ENCODE assay signal across 9 cellular contexts in the genomic region with DNA sequence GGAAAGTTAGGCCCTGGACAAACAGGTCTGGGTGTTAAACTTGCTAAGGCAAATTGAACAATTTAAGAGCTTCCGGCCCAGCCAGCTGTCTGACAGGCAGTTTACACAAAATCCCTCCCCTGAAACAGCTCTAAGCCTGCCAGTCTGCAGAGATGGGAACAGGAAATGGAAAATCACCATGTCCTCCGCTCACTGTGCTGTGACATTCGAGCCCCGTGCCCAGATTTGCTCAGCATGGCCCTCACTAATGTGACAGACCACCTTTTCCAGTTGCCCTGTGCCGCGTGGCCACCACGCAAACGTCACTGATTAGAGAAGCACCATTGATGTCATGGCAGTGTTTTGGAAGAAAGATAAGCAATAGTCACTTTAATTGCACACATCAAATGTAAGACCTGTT. TPM values are rescaled to one million over a fixed set of nuclear protein-coding genes. Genes with fewer than 3 reads are reported as not detected.
DNase-seq lines count a peak whose midpoint lies in the region; ATAC-seq and TF ChIP-seq lines count a peak whose summit lies in the region.
"Had no signal": no experiment of that assay in that cellular context is flagged by ENCODE, and none has a peak within 500 bp of the region (broad histone marks: within the 10 kb centered on the region; RNA-seq: fewer than 3 reads in every experiment).

No MANE protein-coding gene starts in this region.

- ATAC-seq in HG03342 (IDR thresholded peaks at IDR 0.05; ENCODE audit: unreplicated experiment) (peak; percentile 58), GM21717 (IDR thresholded peaks at IDR 0.05; ENCODE audit: unreplicated experiment) (no peak), GM18867 (IDR thresholded peaks at IDR 0.05; ENCODE audit: unreplicated experiment) (no peak)

- no peaks in the 10 kb centered on the region for H3K27me3 Mint-ChIP-seq in activated naive CD8-positive, alpha-beta T cell treated with anti-CD3 and anti-CD28 coated beads for 36 hours

- H3K36me3 ChIP-seq in mucosa of rectum (ENCODE audit: control insufficient read depth in 2 of 2, insufficient read depth in 2 of 2, low read length in 2 of 2) (peaks cover 0 to 5% of the 10 kb centered on the region in 2 donors), HAP-1 (replicated peaks) (no peaks in the 10 kb centered on the region)

- no peaks in the 10 kb centered on the region for H3K27me3 ChIP-seq in mucosa of rectum (ENCODE audit: control insufficient read depth in 2 of 2, insufficient read depth in 2 of 2, low read length in 2 of 2)
- no peaks in the 10 kb centered on the region for H3K27me3 ChIP-seq in HAP-1 (ENCODE audit: low read depth)

- H3K9ac ChIP-seq in mucosa of rectum (ENCODE audit: low read depth in 1 of 2, low read length in 2 of 2), result peak overlapping the region; percentile 28 to 64

- H3K4me1 ChIP-seq in mucosa of rectum (ENCODE audit: control insufficient read depth in 2 of 2, insufficient read depth in 2 of 2, low read length in 2 of 2) (peaks cover 41 to 50% of the 10 kb centered on the region in 2 donors), HAP-1 (no peaks in the 10 kb centered on the region)

- peaks cover 7% of the 10 kb centered on the region for H3K4me1 Mint-ChIP-seq in activated naive CD8-positive, alpha-beta T cell treated with anti-CD3 and anti-CD28 coated beads for 36 hours

- H3K9me3 Mint-ChIP-seq in activated naive CD8-positive, alpha-beta T cell treated with anti-CD3 and anti-CD28 coated beads for 36 hours, result no peaks in the 10 kb centered on the region

- H3K9me3 ChIP-seq in mucosa of rectum (ENCODE audit: control insufficient read depth in 2 of 2, low read length in 2 of 2), result no peaks in the 10 kb centered on the region
- no peaks in the 10 kb centered on the region for H3K9me3 ChIP-seq in HAP-1

- H3K27ac Mint-ChIP-seq in activated naive CD8-positive, alpha-beta T cell treated with anti-CD3 and anti-CD28 coated beads for 36 hours, result no peak overlapping the region

- H3K36me3 Mint-ChIP-seq in activated naive CD8-positive, alpha-beta T cell treated with anti-CD3 and anti-CD28 coated beads for 36 hours, result no peaks in the 10 kb centered on the region

- no peak for TF ChIP-seq CTCF in GM12864 (IDR thresholded peaks at IDR 0.05; ENCODE audit: low read depth, low read length, missing control alignments)

- H3K4me3 Mint-ChIP-seq in activated naive CD8-positive, alpha-beta T cell treated with anti-CD3 and anti-CD28 coated beads for 36 hours, result no peak overlapping the region

- peak; percentile 13 for DNase-seq in GM12864 (ENCODE audit: low read depth)
- peak; percentile 16 for DNase-seq in activated naive CD8-positive, alpha-beta T cell treated with anti-CD3 and anti-CD28 coated beads for 36 hours
- no peak for DNase-seq in OCI-M2 (lab: John Stamatoyannopoulos, UW; ENCODE audit: unreplicated experiment)
- no peak for DNase-seq in HAP-1 (ENCODE audit: low spot score in 2 of 2)

- H3K4me3 ChIP-seq in GM12864 (ENCODE audit: low read depth, low read length) (no peak overlapping the region), mucosa of rectum (ENCODE audit: low read length in 2 of 2) (peak overlapping the region; percentile 14 to 32), HAP-1 (no peak overlapping the region)

- in situ Hi-C loops in HAP-1 (cut with MboI; ENCODE audit: low sequenced_read_pairs), result no loop called here

- peak overlapping the region; percentile 78 to 85 for H3K27ac ChIP-seq in mucosa of rectum (ENCODE audit: low read depth in 2 of 2, low read length in 2 of 2)

RNA-seq across cellular contexts. Expression of gene CCNJL, which starts 41.0 kb away (rescaled TPM):
- not detected for total RNA-seq in activated naive CD8-positive, alpha-beta T cell treated with anti-CD3 and anti-CD28 coated beads for 36 hours

RNA-seq across cellular contexts. Expression of gene FABP6, which starts 42.1 kb away (rescaled TPM):
- not detected for total RNA-seq in activated naive CD8-positive, alpha-beta T cell treated with anti-CD3 and anti-CD28 coated beads for 36 hours
- total RNA-seq: epithelial cell of proximal tubule had no signal

Comparison
In these comparisons a context has a peak if more than half of its experiments do, and no peak if none do; other contexts are left out.
1. DNase-seq: peak in GM12864 (single experiment) and activated naive CD8-positive, alpha-beta T cell treated with anti-CD3 and anti-CD28 coated beads for 36 hours (single experiment); none in OCI-M2 (single experiment) and HAP-1 (0 of 2).
2. H3K4me3 ChIP-seq: peak in mucosa of rectum (2 of 2); none in GM12864 (single experiment) and HAP-1 (single experiment).